ENCODE assay signal across 8 cellular contexts in genomic region chr2:119367472-119368099, GRCh38. TPM values are rescaled to one million over a fixed set of nuclear protein-coding genes. Genes with fewer than 3 reads are reported as not detected.
A peak's percentile ranks its signal among the peaks of the same experiment; 100 is the strongest.
DNase-seq lines count a peak whose midpoint lies in the region; ATAC-seq and TF ChIP-seq lines count a peak whose summit lies in the region.

No MANE protein-coding gene starts in this region.

- H3K36me3 ChIP-seq in KMS-11 (ENCODE audit: insufficient read depth), result 0 out of 2 replicates have a peak, but pooled peaks cover 3% of the 10 kb centered on the region

- peak; percentile 27 for ATAC-seq in GM21619 (IDR thresholded peaks at IDR 0.05; ENCODE audit: unreplicated experiment)
- no peak for ATAC-seq in GM18858 (IDR thresholded peaks at IDR 0.05; ENCODE audit: unreplicated experiment)

- peak overlapping the region; percentile 97 for H3K27ac Mint-ChIP-seq in activated CD4-positive, alpha-beta T cell treated with anti-CD3 and anti-CD28 coated beads, Interleukin-2, amount 10 ng/mL, durations not matched to agents 24 days and 14 days

- intact Hi-C loops in activated CD4-positive, alpha-beta T cell treated with anti-CD3 and anti-CD28 coated beads, Interleukin-2, amount 10 ng/mL, durations not matched to agents 24 days and 14 days (cut with micrococcal nuclease), result loop anchor here (2.0 to 10.0 kb wide), 8 partner anchors 19 to 1355 kb away; partner anchors contain the start of genes CCDC93, INSIG2, RALB and TMEM177

- peaks cover 24% of the 10 kb centered on the region; the same call in 1 of the 2 replicates for H3K79me2 ChIP-seq in KMS-11 (ENCODE audit: insufficient read depth, low read depth)

- H2AFZ ChIP-seq in KMS-11 (ENCODE audit: low read depth), result peak overlapping the region; percentile 64

- peaks cover 43% of the 10 kb centered on the region for H3K36me3 Mint-ChIP-seq in activated CD4-positive, alpha-beta T cell treated with anti-CD3 and anti-CD28 coated beads, Interleukin-2, amount 10 ng/mL, durations not matched to agents 24 days and 14 days (ENCODE audit: low read depth)

- peak overlapping the region; percentile 72; the same call in 1 of the 2 replicates for H3K4me2 ChIP-seq in KMS-11

- H3K27me3 ChIP-seq in KMS-11 (ENCODE audit: insufficient read depth, low read depth), result no peaks in the 10 kb centered on the region

- H3K4me3 ChIP-seq in KMS-11 (IDR thresholded peaks at IDR 0.05; ENCODE audit: insufficient read depth, low read depth, low read length), result no peak overlapping the region

- no peaks in the 10 kb centered on the region for H4K20me1 ChIP-seq in KMS-11 (ENCODE audit: insufficient read depth)

- H3K9me3 Mint-ChIP-seq in activated CD4-positive, alpha-beta T cell treated with anti-CD3 and anti-CD28 coated beads, Interleukin-2, amount 10 ng/mL, durations not matched to agents 24 days and 14 days, result no peaks in the 10 kb centered on the region

- H3K9ac ChIP-seq in KMS-11, result peak overlapping the region; percentile 62

- peak overlapping the region; percentile 98 for H3K4me3 Mint-ChIP-seq in activated CD4-positive, alpha-beta T cell treated with anti-CD3 and anti-CD28 coated beads, Interleukin-2, amount 10 ng/mL, durations not matched to agents 24 days and 14 days

- peaks cover 15% of the 10 kb centered on the region for H3K4me1 ChIP-seq in KMS-11 (ENCODE audit: low read depth, poor library complexity, severe bottlenecking)

- no peaks in the 10 kb centered on the region for H3K27me3 Mint-ChIP-seq in activated CD4-positive, alpha-beta T cell treated with anti-CD3 and anti-CD28 coated beads, Interleukin-2, amount 10 ng/mL, durations not matched to agents 24 days and 14 days

- DNase-seq in Daoy (ENCODE audit: low read depth) (peak; percentile 61), ecto neural progenitor cell (ENCODE audit: low spot score) (peak; percentile 82), lung microvascular endothelial cell (ENCODE audit: low read depth in 2 of 2) (peak; percentile 40 to 59)
- DNase-seq in activated CD4-positive, alpha-beta T cell treated with anti-CD3 and anti-CD28 coated beads, Interleukin-2, amount 10 ng/mL, durations not matched to agents 24 days and 14 days, result peak; percentile 82
- peak; percentile 23 to 49 for DNase-seq in stimulated activated CD8-positive, alpha-beta memory T cell treated with anti-CD3 and anti-CD28 coated beads, Interleukin-15, amount 100 ng/mL, for 48 hours (ENCODE audit: low read depth in 2 of 2)

- H3K4me1 Mint-ChIP-seq in activated CD4-positive, alpha-beta T cell treated with anti-CD3 and anti-CD28 coated beads, Interleukin-2, amount 10 ng/mL, durations not matched to agents 24 days and 14 days, result peaks cover 34% of the 10 kb centered on the region

- no peak for TF ChIP-seq CTCF in KMS-11 (conservative IDR thresholded peaks at IDR 0.05; ENCODE audit: low read depth, low read length)

- peak overlapping the region; percentile 42 for H3K27ac ChIP-seq in KMS-11

RNA-seq across cellular contexts. Expression of gene DBI, which starts 0.8 kb away (rescaled TPM):
- 93.6 and 133 TPM in 2 replicates for total RNA-seq in Daoy (2014; rRNA removed; shearing (Covaris generic))
- total RNA-seq in activated CD4-positive, alpha-beta T cell treated with anti-CD3 and anti-CD28 coated beads, Interleukin-2, amount 10 ng/mL, durations not matched to agents 24 days and 14 days, result 139 and 145 TPM in 2 replicates
- total RNA-seq in lung microvascular endothelial cell, result 84.5 and 102 TPM in 2 replicates

RNA-seq across cellular contexts. Expression of gene C2orf76, which starts 1.0 kb away (rescaled TPM):
- total RNA-seq in Daoy (2014; rRNA removed; shearing (Covaris generic)), result 15.9 and 19.6 TPM in 2 replicates
- 10.2 and 11.5 TPM in 2 replicates for total RNA-seq in activated CD4-positive, alpha-beta T cell treated with anti-CD3 and anti-CD28 coated beads, Interleukin-2, amount 10 ng/mL, durations not matched to agents 24 days and 14 days
- 8.1 and 12.7 TPM in 2 replicates for total RNA-seq in lung microvascular endothelial cell
